Comparison of ENCODE assay signal across 25 cellular contexts in the genomic region with DNA sequence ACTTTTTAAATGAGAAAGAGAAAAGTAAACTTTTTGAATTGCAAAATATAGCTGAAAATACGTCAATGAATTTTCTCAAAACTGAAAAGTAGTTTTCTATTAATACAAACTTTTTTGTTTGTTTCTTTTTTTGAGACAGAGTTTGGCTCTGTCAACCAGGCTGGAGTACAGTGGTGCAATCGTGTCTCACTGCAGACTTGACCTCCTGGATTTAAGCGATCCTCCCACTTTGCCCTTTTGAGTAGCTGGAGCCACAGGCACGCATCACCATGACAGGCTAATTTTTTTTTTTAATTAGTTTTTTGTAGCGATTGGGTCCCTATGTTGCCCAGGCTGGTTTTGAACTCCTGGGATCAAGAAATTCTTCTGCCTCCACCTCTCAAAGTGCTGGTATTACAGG.
"Had no signal": no experiment of that assay in that cellular context is flagged by ENCODE, and none has a peak within 500 bp of the region (broad histone marks: within the 10 kb centered on the region; RNA-seq: fewer than 3 reads in every experiment).

No MANE protein-coding gene starts in this region.

- ATAC-seq: effector memory CD8-positive, alpha-beta T cell; esophagus mucosa; gastrocnemius medialis; heart left ventricle; left colon; lower lobe of right lung; mucosa of descending colon had no signal

- H3K9me3 ChIP-seq: colonic mucosa, esophagus squamous epithelium, gastrocnemius medialis, heart left ventricle, left ventricle myocardium inferior, lower lobe of right lung, mucosa of descending colon had no signal

- H3K27me3 ChIP-seq: colonic mucosa, esophagus squamous epithelium, gastrocnemius medialis, heart left ventricle, hepatocyte had no signal

- H3K4me3 ChIP-seq: colonic mucosa, esophagus squamous epithelium, gastrocnemius medialis, heart left ventricle, hepatocyte, left ventricle myocardium inferior, lower lobe of right lung, mucosa of descending colon had no signal

- DNase-seq: colonic mucosa; cortex of kidney; effector CD8-positive, alpha-beta T cell; effector memory CD8-positive, alpha-beta T cell; endodermal cell; erythroblast; esophagus squamous epithelium; foreskin fibroblast; foreskin melanocyte; gastrocnemius medialis; heart left ventricle; hypothalamus; immature natural killer cell; islet precursor cell; kidney; kidney glomerular epithelial cell; left colon; left ventricle myocardium inferior; lower lobe of right lung; mesenchymal stem cell; mucosa of descending colon; naive B cell had no signal

- H3K27ac ChIP-seq: colonic mucosa, epithelial cell of prostate, esophagus squamous epithelium, gastrocnemius medialis, heart left ventricle, hepatocyte, left ventricle myocardium inferior, lower lobe of right lung had no signal

- H3K4me1 ChIP-seq: colonic mucosa, esophagus squamous epithelium, gastrocnemius medialis, heart left ventricle, left ventricle myocardium inferior, lower lobe of right lung had no signal

- H3K36me3 ChIP-seq: colonic mucosa, esophagus squamous epithelium, gastrocnemius medialis, heart left ventricle, left ventricle myocardium inferior, lower lobe of right lung had no signal
